In the genomic region with DNA sequence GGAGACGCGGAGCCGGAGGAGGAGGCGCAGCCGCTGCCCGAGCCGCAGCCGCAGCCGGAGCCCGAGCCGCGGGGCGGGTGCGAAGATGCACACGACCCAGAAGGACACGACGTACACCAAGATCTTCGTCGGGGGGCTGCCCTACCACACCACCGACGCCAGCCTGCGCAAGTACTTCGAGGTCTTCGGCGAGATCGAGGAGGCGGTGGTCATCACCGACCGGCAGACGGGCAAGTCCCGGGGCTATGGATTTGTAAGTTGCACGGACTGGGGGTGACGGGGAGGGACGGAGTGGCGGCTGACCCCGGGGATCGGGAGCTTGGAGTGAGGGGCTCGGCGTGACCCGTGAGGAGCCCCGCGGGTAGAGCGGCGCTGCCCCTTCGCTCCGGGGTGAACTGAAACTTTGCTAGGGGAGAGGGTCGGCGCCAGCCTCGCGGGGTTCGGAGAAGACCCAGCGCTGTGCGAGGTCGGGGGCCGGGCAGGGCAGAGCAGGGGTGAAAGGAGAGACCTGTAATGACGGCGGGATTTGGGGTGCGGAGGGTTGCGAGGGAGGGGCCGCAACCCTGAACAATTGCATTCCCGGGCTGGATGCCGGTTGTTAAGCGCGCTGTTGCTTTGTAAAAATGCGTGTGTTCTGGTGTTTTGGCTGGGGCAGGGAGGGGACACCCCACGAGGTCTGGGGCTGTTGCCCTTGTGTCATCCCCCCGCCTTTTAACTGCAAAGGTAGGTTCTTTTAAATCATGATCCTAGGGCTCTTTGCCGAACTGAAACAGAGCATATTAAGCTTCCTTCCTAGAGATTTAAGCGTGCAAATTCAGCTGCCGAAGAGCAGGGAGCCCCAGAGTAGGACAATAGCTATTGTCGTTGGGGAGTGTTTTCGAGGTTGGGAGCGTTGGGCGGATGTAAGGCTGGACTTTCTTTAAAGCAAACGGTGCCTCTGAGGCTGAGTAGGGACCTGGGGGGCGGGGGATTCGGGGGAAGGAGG, we compare ENCODE assay signal across 8 cellular contexts. TPM values are rescaled to one million over a fixed set of nuclear protein-coding genes. Genes with fewer than 3 reads are reported as not detected.
A peak's percentile ranks its signal among the peaks of the same experiment; 100 is the strongest.
DNase-seq lines count a peak whose midpoint lies in the region; ATAC-seq and TF ChIP-seq lines count a peak whose summit lies in the region.

No MANE protein-coding gene starts in this region.

- H3K9me3 ChIP-seq in gastroesophageal sphincter, result no peaks in the 10 kb centered on the region

- intact Hi-C loops in activated B cell treated with CpG ODN at 0.5 μM for 24 hours (cut with micrococcal nuclease), result no loop called here

- peaks cover 0 to 81% (median 3%) of the 10 kb centered on the region in 3 donors for H3K4me1 ChIP-seq in gastroesophageal sphincter

- CTCF ChIA-PET in activated B cell treated with CpG ODN at 0.5 μM for 24 hours (lab: Charles Lee), result no interaction called here

- H3K27ac Mint-ChIP-seq in activated T-cell treated with anti-CD3 and anti-CD28 coated beads, Interleukin-2, amount 50 U/mL, for 24 hours, result peak overlapping the region; percentile 18
- H3K27ac Mint-ChIP-seq in activated B cell treated with CpG ODN at 0.5 μM for 24 hours (no peak overlapping the region), osteocyte (ENCODE audit: unreplicated experiment) (peak overlapping the region; percentile 89)

- H3K27ac ChIP-seq in gastroesophageal sphincter, result peak overlapping the region; percentile 85 to 98 (median 96)

- H3K36me3 ChIP-seq in gastroesophageal sphincter, result no peaks in the 10 kb centered on the region

- peaks cover 13% of the 10 kb centered on the region for H3K4me1 Mint-ChIP-seq in activated T-cell treated with anti-CD3 and anti-CD28 coated beads, Interleukin-2, amount 50 U/mL, for 24 hours (ENCODE audit: low read depth)
- H3K4me1 Mint-ChIP-seq in activated B cell treated with CpG ODN at 0.5 μM for 24 hours (peaks cover 11% of the 10 kb centered on the region), osteocyte (ENCODE audit: unreplicated experiment) (peaks cover 52% of the 10 kb centered on the region)

- no peak for TF ChIP-seq CTCF in activated B cell treated with CpG ODN at 0.5 μM for 24 hours (IDR thresholded peaks at IDR 0.05)
- TF ChIP-seq CTCF in gastroesophageal sphincter (IDR thresholded peaks at IDR 0.05), result no peak
- no peak for TF ChIP-seq CTCF in osteocyte (IDR thresholded peaks at IDR 0.05)

- H3K4me3 ChIP-seq in gastroesophageal sphincter, result peak overlapping the region; percentile 64 to 96

- peaks cover 81% of the 10 kb centered on the region for H3K27me3 Mint-ChIP-seq in activated T-cell treated with anti-CD3 and anti-CD28 coated beads, Interleukin-2, amount 50 U/mL, for 24 hours
- H3K27me3 Mint-ChIP-seq in activated B cell treated with CpG ODN at 0.5 μM for 24 hours (peaks cover 45% of the 10 kb centered on the region), osteocyte (ENCODE audit: unreplicated experiment) (no peaks in the 10 kb centered on the region)

- H3K36me3 Mint-ChIP-seq in activated T-cell treated with anti-CD3 and anti-CD28 coated beads, Interleukin-2, amount 50 U/mL, for 24 hours (ENCODE audit: low read depth), result no peaks in the 10 kb centered on the region
- H3K36me3 Mint-ChIP-seq in activated B cell treated with CpG ODN at 0.5 μM for 24 hours (ENCODE audit: low read depth) (no peaks in the 10 kb centered on the region), osteocyte (ENCODE audit: unreplicated experiment) (peaks cover 27% of the 10 kb centered on the region)

- ATAC-seq in activated B cell treated with CpG ODN at 0.5 μM for 24 hours (ENCODE audit: low read depth), result no peak
- peak; percentile 29 for ATAC-seq in gastroesophageal sphincter
- no peak for ATAC-seq in GM18502 (IDR thresholded peaks at IDR 0.05; ENCODE audit: poor library complexity, unreplicated experiment)

- WGBS in gastroesophageal sphincter (ENCODE audit: low coverage in 1 of 2), 2 donors, result 2 to 3% methylated on average over 5 to 24 of the region's 77 CpGs

- H3K27me3 ChIP-seq in gastroesophageal sphincter, result no peaks in the 10 kb centered on the region

- TF ChIP-seq EP300 in gastroesophageal sphincter (IDR thresholded peaks at IDR 0.05), result no peak

- POLR2A ChIA-PET in activated B cell treated with CpG ODN at 0.5 μM for 24 hours (lab: Charles Lee), result no interaction called here

- no peaks in the 10 kb centered on the region for H3K9me3 Mint-ChIP-seq in activated T-cell treated with anti-CD3 and anti-CD28 coated beads, Interleukin-2, amount 50 U/mL, for 24 hours
- H3K9me3 Mint-ChIP-seq in activated B cell treated with CpG ODN at 0.5 μM for 24 hours (no peaks in the 10 kb centered on the region), osteocyte (ENCODE audit: unreplicated experiment) (no peaks in the 10 kb centered on the region)

- no peak for TF ChIP-seq POLR2A in gastroesophageal sphincter (IDR thresholded peaks at IDR 0.05)

- peak; percentile 31 for DNase-seq in activated T-cell treated with anti-CD3 and anti-CD28 coated beads, Interleukin-2, amount 50 U/mL, for 24 hours
- no peak for DNase-seq in activated T-cell treated with anti-CD3 and anti-CD28 coated beads, Interleukin-2, amount 50 U/mL, for 1 hour
- DNase-seq in activated B cell treated with CpG ODN at 0.5 μM for 24 hours (no peak), osteocyte (ENCODE audit: extremely low spot score, unreplicated experiment) (no peak), GDM1 (lab: John Stamatoyannopoulos, UW) (no peak), AG08396 (ENCODE audit: low spot score) (no peak)

- peak overlapping the region; percentile 67 for H3K4me3 Mint-ChIP-seq in activated T-cell treated with anti-CD3 and anti-CD28 coated beads, Interleukin-2, amount 50 U/mL, for 24 hours
- H3K4me3 Mint-ChIP-seq in activated B cell treated with CpG ODN at 0.5 μM for 24 hours, result peak overlapping the region; percentile 72
- H3K4me3 Mint-ChIP-seq in osteocyte (ENCODE audit: unreplicated experiment), result peak overlapping the region; percentile 95

RNA-seq across cellular contexts. Expression of gene RBM24, which starts 0.6 kb away (rescaled TPM):
- total RNA-seq in activated B cell treated with CpG ODN at 0.5 μM for 24 hours (not detected in 2 replicates), gastroesophageal sphincter (10 to 100 TPM in 3 of 4 donors, 1 to 10 TPM in 1; 4.7 to 32.0 (median 23.5) TPM), osteocyte (13.2 and 13.7 TPM in 2 replicates)
